In genomic region chr18:22713511-22713910, GRCh38 we compare ENCODE assay signal across 16 cellular contexts.
DNase-seq lines count a peak whose midpoint lies in the region; ATAC-seq and TF ChIP-seq lines count a peak whose summit lies in the region.
"Had no signal": no experiment of that assay in that cellular context is flagged by ENCODE, and none has a peak within 500 bp of the region (broad histone marks: within the 10 kb centered on the region; RNA-seq: fewer than 3 reads in every experiment).

No MANE protein-coding gene starts in this region.

- no peaks in the 10 kb centered on the region for H3K27me3 Mint-ChIP-seq in chondrocyte (ENCODE audit: low read depth)
- H3K27me3 Mint-ChIP-seq in naive thymus-derived CD8-positive, alpha-beta T cell, result peaks cover 5 to 13% (median 7%) of the 10 kb centered on the region in 5 donors
- H3K27me3 Mint-ChIP-seq in activated T-cell treated with anti-CD3 and anti-CD28 coated beads, Interleukin-2, amount 50 U/mL, for 4 hours (ENCODE audit: low read depth), result peaks cover 7% of the 10 kb centered on the region

- in situ Hi-C loops in SK-MEL-5 (cut with HindIII; ENCODE audit: low pct_unique_long_range_greater_than_20kb, low sequenced_read_pairs), result no loop called here

- H3K4me3 Mint-ChIP-seq in chondrocyte (ENCODE audit: unreplicated experiment), result no peak overlapping the region
- no peak overlapping the region for H3K4me3 Mint-ChIP-seq in naive thymus-derived CD8-positive, alpha-beta T cell
- no peak overlapping the region for H3K4me3 Mint-ChIP-seq in activated T-cell treated with anti-CD3 and anti-CD28 coated beads, Interleukin-2, amount 50 U/mL, for 4 hours
- H3K4me3 Mint-ChIP-seq: CD4-positive, alpha-beta T cell had no signal

- POLR2A ChIA-PET in naive thymus-derived CD8-positive, alpha-beta T cell (lab: Charles Lee), result no interaction called here

- H3K27ac ChIP-seq in hepatocyte, result peak overlapping the region; percentile 30

- TF ChIP-seq CTCF in chondrocyte (IDR thresholded peaks at IDR 0.05) (no peak), hepatocyte (IDR thresholded peaks at IDR 0.05; ENCODE audit: poor library complexity) (no peak), retinal pigment epithelial cell (conservative IDR thresholded peaks at IDR 0.05; ENCODE audit: low read depth, low read length) (no peak)

- H3K36me3 Mint-ChIP-seq in chondrocyte (ENCODE audit: low read depth), result no peaks in the 10 kb centered on the region
- no peaks in the 10 kb centered on the region for H3K36me3 Mint-ChIP-seq in naive thymus-derived CD8-positive, alpha-beta T cell
- H3K36me3 Mint-ChIP-seq in activated T-cell treated with anti-CD3 and anti-CD28 coated beads, Interleukin-2, amount 50 U/mL, for 4 hours (ENCODE audit: insufficient read depth), result no peaks in the 10 kb centered on the region

- no peak overlapping the region for H2AFZ ChIP-seq in hepatocyte

- H3K4me1 Mint-ChIP-seq in chondrocyte (ENCODE audit: low read depth), result peaks cover 35% of the 10 kb centered on the region
- no peaks in the 10 kb centered on the region for H3K4me1 Mint-ChIP-seq in naive thymus-derived CD8-positive, alpha-beta T cell
- no peaks in the 10 kb centered on the region for H3K4me1 Mint-ChIP-seq in activated T-cell treated with anti-CD3 and anti-CD28 coated beads, Interleukin-2, amount 50 U/mL, for 4 hours (ENCODE audit: low read depth)

- no peaks in the 10 kb centered on the region for H3K9me3 Mint-ChIP-seq in chondrocyte (ENCODE audit: low read depth)
- H3K9me3 Mint-ChIP-seq in naive thymus-derived CD8-positive, alpha-beta T cell, result peaks cover 0 to 3% (median 0%) of the 10 kb centered on the region in 9 donors
- H3K9me3 Mint-ChIP-seq in activated T-cell treated with anti-CD3 and anti-CD28 coated beads, Interleukin-2, amount 50 U/mL, for 4 hours, result no peaks in the 10 kb centered on the region
- H3K9me3 Mint-ChIP-seq: CD4-positive, alpha-beta T cell had no signal

- H4K20me1 ChIP-seq in hepatocyte (ENCODE audit: insufficient read depth, poor library complexity, severe bottlenecking), result no peaks in the 10 kb centered on the region

- no peak for ATAC-seq in naive thymus-derived CD8-positive, alpha-beta T cell
- ATAC-seq in activated T-cell treated with anti-CD3 and anti-CD28 coated beads, Interleukin-2, amount 50 U/mL, for 4 hours, result no peak

- H3K4me3 ChIP-seq in hepatocyte (no peak overlapping the region), retinal pigment epithelial cell (ENCODE audit: low read length) (no peak overlapping the region)

- WGBS in hepatocyte (ENCODE audit: low lambda C conversion rate, missing lambda C conversion rate), result 76% methylated on average over 1 of the region's 1 CpG

- DNase-seq in SK-MEL-5 (ENCODE audit: low read depth, low spot score) (peak; percentile 72), chondrocyte (ENCODE audit: low spot score) (no peak), hepatocyte (ENCODE audit: low spot score) (no peak), retinal pigment epithelial cell (ENCODE audit: low read depth) (peak; percentile 67), GM19240 (ENCODE audit: insufficient read length, low spot score) (no peak)
- no peak for DNase-seq in naive thymus-derived CD8-positive, alpha-beta T cell
- no peak for DNase-seq in activated T-cell treated with anti-CD3 and anti-CD28 coated beads, Interleukin-2, amount 50 U/mL, for 4 hours
- DNase-seq: ACHN; CD4-positive, alpha-beta T cell; DND-41; H7; MV-4-11; NCI-H1417 treated with DMSO at 0.1 percent for 48 hours; NCI-H2029; NCI-H510A; NCI-H82 had no signal

- no peaks in the 10 kb centered on the region for H3K9me2 ChIP-seq in hepatocyte (replicated peaks; ENCODE audit: insufficient read depth)

- no peaks in the 10 kb centered on the region for H3K79me2 ChIP-seq in hepatocyte

- peak overlapping the region; percentile 14 for H3K27ac Mint-ChIP-seq in chondrocyte (ENCODE audit: unreplicated experiment)
- no peak overlapping the region for H3K27ac Mint-ChIP-seq in naive thymus-derived CD8-positive, alpha-beta T cell
- H3K27ac Mint-ChIP-seq: CD4-positive, alpha-beta T cell had no signal

- H3K4me2 ChIP-seq in hepatocyte, result no peak overlapping the region

- H3K36me3 ChIP-seq in hepatocyte (replicated peaks; ENCODE audit: insufficient read depth, low read depth), result no peaks in the 10 kb centered on the region

- no peaks in the 10 kb centered on the region for H3K9me3 ChIP-seq in hepatocyte (ENCODE audit: low read depth)

- peaks cover 32% of the 10 kb centered on the region for H3K4me1 ChIP-seq in hepatocyte (ENCODE audit: insufficient read depth)

- H3K27me3 ChIP-seq in hepatocyte, result no peaks in the 10 kb centered on the region

Comparison
In these comparisons a context has a peak if more than half of its experiments do, and no peak if none do; other contexts are left out.
1. DNase-seq: peak in SK-MEL-5 (single experiment) and retinal pigment epithelial cell (single experiment); none in chondrocyte (single experiment), hepatocyte (single experiment), naive thymus-derived CD8-positive, alpha-beta T cell (0 of 10), activated T-cell treated with anti-CD3 and anti-CD28 coated beads, Interleukin-2, amount 50 U/mL, for 4 hours (single experiment) and GM19240 (single experiment).